1 cellular context compared by ENCODE assay signal in the genomic region with DNA sequence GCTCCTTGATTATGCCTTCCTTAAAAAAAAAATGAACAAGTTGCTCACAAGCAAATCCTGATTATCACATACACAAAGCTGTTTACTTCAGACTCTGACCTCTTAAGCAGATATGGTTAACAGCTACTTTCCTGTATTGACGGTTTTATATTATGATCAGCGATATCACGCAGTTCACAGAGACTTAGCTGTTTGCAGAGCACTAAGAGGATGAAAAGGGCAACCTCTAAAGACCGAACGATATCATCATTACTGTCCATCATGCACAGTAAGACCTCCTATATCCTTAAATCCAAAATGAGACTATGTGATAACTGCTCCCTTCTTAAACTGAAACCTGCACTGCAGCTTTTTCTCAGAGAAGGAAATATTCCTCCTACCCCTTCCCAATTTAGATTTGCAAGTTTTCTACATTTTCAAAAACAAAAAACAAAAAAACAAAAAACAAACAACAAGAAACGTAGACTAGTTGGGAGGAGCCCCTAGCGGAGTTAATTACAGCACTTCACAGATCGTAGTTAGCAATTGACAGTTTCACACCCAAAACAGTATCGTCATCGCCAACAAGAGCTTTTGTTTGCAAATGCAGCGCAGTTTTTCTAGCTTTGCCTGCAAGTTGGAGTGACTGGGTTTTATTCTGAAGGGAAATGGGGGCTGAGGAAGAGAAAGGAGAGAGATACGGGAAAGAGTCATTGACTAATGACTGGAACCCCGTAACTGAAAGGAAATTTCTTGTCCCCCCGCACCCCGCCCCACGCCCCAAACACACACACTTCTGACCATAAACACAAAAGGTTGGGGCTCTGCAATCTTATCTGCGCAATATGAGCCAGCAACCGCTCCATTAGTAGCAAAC.
TF ChIP-seq lines count a peak whose summit lies in the region.

No MANE protein-coding gene starts in this region.

TF ChIP-seq in liver, 16 proteins besides CTCF, POLR2A, EP300 and RAD21 (continued from another document):
- TF ChIP-seq, protein P1, sequence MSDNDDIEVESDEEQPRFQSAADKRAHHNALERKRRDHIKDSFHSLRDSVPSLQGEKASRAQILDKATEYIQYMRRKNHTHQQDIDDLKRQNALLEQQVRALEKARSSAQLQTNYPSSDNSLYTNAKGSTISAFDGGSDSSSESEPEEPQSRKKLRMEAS (IDR thresholded peaks at IDR 0.05): no peak
